24 cellular contexts compared by ENCODE assay signal in genomic region chr1:8368956-8369639, GRCh38. TPM values are rescaled to one million over a fixed set of nuclear protein-coding genes. Genes with fewer than 3 reads are reported as not detected.
A peak's percentile ranks its signal among the peaks of the same experiment; 100 is the strongest.
DNase-seq lines count a peak whose midpoint lies in the region; ATAC-seq and TF ChIP-seq lines count a peak whose summit lies in the region.
"Had no signal": no experiment of that assay in that cellular context is flagged by ENCODE, and none has a peak within 500 bp of the region (broad histone marks: within the 10 kb centered on the region; RNA-seq: fewer than 3 reads in every experiment).

No MANE protein-coding gene starts in this region.

- H3K4me3 ChIP-seq in thoracic aorta = no peak overlapping the region
- H3K4me3 ChIP-seq: A549, GM12878, hepatocyte had no signal

- peaks cover 50% of the 10 kb centered on the region for H3K4me1 Mint-ChIP-seq in activated T-cell treated with anti-CD3 and anti-CD28 coated beads, Interleukin-2, amount 50 U/mL, for 24 hours (ENCODE audit: low read depth)
- peaks cover 97% of the 10 kb centered on the region for H3K4me1 Mint-ChIP-seq in nephron progenitor cell
- peaks cover 55% of the 10 kb centered on the region for H3K4me1 Mint-ChIP-seq in stimulated activated memory B cell treated with anti-CD40 and anti-IgM and Interleukin-4, amounts not matched to agents 10 μg/mL and 1 μg/mL and 100 μg/mL, for 72 hours
- peaks cover 42% of the 10 kb centered on the region for H3K4me1 Mint-ChIP-seq in endothelial cell (ENCODE audit: unreplicated experiment)

- H3K27me3 Mint-ChIP-seq in activated T-cell treated with anti-CD3 and anti-CD28 coated beads, Interleukin-2, amount 50 U/mL, for 24 hours = no peaks in the 10 kb centered on the region
- H3K27me3 Mint-ChIP-seq in nephron progenitor cell (ENCODE audit: low read depth, poor library complexity) (peaks cover 4% of the 10 kb centered on the region), endothelial cell (ENCODE audit: unreplicated experiment) (peaks cover 11% of the 10 kb centered on the region)
- no peaks in the 10 kb centered on the region for H3K27me3 Mint-ChIP-seq in stimulated activated memory B cell treated with anti-CD40 and anti-IgM and Interleukin-4, amounts not matched to agents 10 μg/mL and 1 μg/mL and 100 μg/mL, for 72 hours

- no peak for ATAC-seq in thoracic aorta (ENCODE audit: insufficient number of reproducible peaks, low FRiP score, low read depth)
- ATAC-seq in stimulated activated memory B cell treated with anti-CD40 and anti-IgM and Interleukin-4, amounts not matched to agents 10 μg/mL and 1 μg/mL and 100 μg/mL, for 72 hours = no peak
- ATAC-seq: A549, GM12878, natural killer cell had no signal

- H3K36me3 Mint-ChIP-seq in activated T-cell treated with anti-CD3 and anti-CD28 coated beads, Interleukin-2, amount 50 U/mL, for 24 hours (ENCODE audit: low read depth) = peaks cover 74% of the 10 kb centered on the region
- peaks cover 16% of the 10 kb centered on the region for H3K36me3 Mint-ChIP-seq in nephron progenitor cell (ENCODE audit: low read depth)
- H3K36me3 Mint-ChIP-seq in stimulated activated memory B cell treated with anti-CD40 and anti-IgM and Interleukin-4, amounts not matched to agents 10 μg/mL and 1 μg/mL and 100 μg/mL, for 72 hours = peaks cover 18% of the 10 kb centered on the region
- peaks cover 29% of the 10 kb centered on the region for H3K36me3 Mint-ChIP-seq in endothelial cell (ENCODE audit: low read depth, unreplicated experiment)
- H3K36me3 Mint-ChIP-seq: natural killer cell had no signal

- no peak for TF ChIP-seq CTCF in nephron progenitor cell (IDR thresholded peaks at IDR 0.05)
- no peak for TF ChIP-seq CTCF in thoracic aorta (IDR thresholded peaks at IDR 0.05)
- TF ChIP-seq CTCF in endothelial cell (IDR thresholded peaks at IDR 0.05; ENCODE audit: unreplicated experiment) = no peak

- H3K27me3 ChIP-seq in thoracic aorta (replicated peaks; ENCODE audit: insufficient read depth) = no peaks in the 10 kb centered on the region
- H3K27me3 ChIP-seq: hepatocyte had no signal

- H3K4me1 ChIP-seq in thoracic aorta (ENCODE audit: control insufficient read depth in 1 of 2, low read depth in 2 of 2) = peaks cover 41 to 90% of the 10 kb centered on the region in 2 donors

- H3K27ac Mint-ChIP-seq in activated T-cell treated with anti-CD3 and anti-CD28 coated beads, Interleukin-2, amount 50 U/mL, for 24 hours = peak overlapping the region; percentile 39
- H3K27ac Mint-ChIP-seq in nephron progenitor cell (peak overlapping the region; percentile 84), endothelial cell (ENCODE audit: unreplicated experiment) (no peak overlapping the region)
- H3K27ac Mint-ChIP-seq in stimulated activated memory B cell treated with anti-CD40 and anti-IgM and Interleukin-4, amounts not matched to agents 10 μg/mL and 1 μg/mL and 100 μg/mL, for 72 hours = no peak overlapping the region
- H3K27ac Mint-ChIP-seq: activated T-helper 2 cell treated with anti-CD3 and anti-CD28 coated beads, Interferon-gamma antibody, Interleukin-2, Interleukin-4, amounts not matched to agents 10 μg/mL and 5 μg/mL and 100 μg/mL, durations not matched to agents 14 hours and 24 hours and 36 hours; natural killer cell had no signal

- peak overlapping the region; percentile 41 to 52 for H3K27ac ChIP-seq in thoracic aorta
- H3K27ac ChIP-seq: A549, hepatocyte, WERI-Rb-1 had no signal

- H3K36me3 ChIP-seq in thoracic aorta = peaks cover 10% of the 10 kb centered on the region

- no peaks in the 10 kb centered on the region for H3K9me3 ChIP-seq in thoracic aorta
- H3K9me3 ChIP-seq: A549 had no signal

- no peaks in the 10 kb centered on the region for H3K9me3 Mint-ChIP-seq in activated T-cell treated with anti-CD3 and anti-CD28 coated beads, Interleukin-2, amount 50 U/mL, for 24 hours
- no peaks in the 10 kb centered on the region for H3K9me3 Mint-ChIP-seq in nephron progenitor cell
- H3K9me3 Mint-ChIP-seq in stimulated activated memory B cell treated with anti-CD40 and anti-IgM and Interleukin-4, amounts not matched to agents 10 μg/mL and 1 μg/mL and 100 μg/mL, for 72 hours = no peaks in the 10 kb centered on the region
- no peaks in the 10 kb centered on the region for H3K9me3 Mint-ChIP-seq in endothelial cell (ENCODE audit: unreplicated experiment)
- H3K9me3 Mint-ChIP-seq: activated T-helper 2 cell treated with anti-CD3 and anti-CD28 coated beads, Interferon-gamma antibody, Interleukin-2, Interleukin-4, amounts not matched to agents 10 μg/mL and 5 μg/mL and 100 μg/mL, durations not matched to agents 14 hours and 24 hours and 36 hours; natural killer cell had no signal

- H3K4me3 Mint-ChIP-seq in activated T-cell treated with anti-CD3 and anti-CD28 coated beads, Interleukin-2, amount 50 U/mL, for 24 hours = no peak overlapping the region
- no peak overlapping the region for H3K4me3 Mint-ChIP-seq in nephron progenitor cell
- H3K4me3 Mint-ChIP-seq in stimulated activated memory B cell treated with anti-CD40 and anti-IgM and Interleukin-4, amounts not matched to agents 10 μg/mL and 1 μg/mL and 100 μg/mL, for 72 hours = no peak overlapping the region
- no peak overlapping the region for H3K4me3 Mint-ChIP-seq in endothelial cell (ENCODE audit: unreplicated experiment)
- H3K4me3 Mint-ChIP-seq: natural killer cell had no signal

- DNase-seq in activated T-cell treated with anti-CD3 and anti-CD28 coated beads, Interleukin-2, amount 50 U/mL, for 24 hours = no peak
- DNase-seq in activated T-cell treated with anti-CD3 and anti-CD28 coated beads for 4 hours = no peak
- peak; percentile 48 for DNase-seq in amniotic epithelial cell (ENCODE audit: low read depth)
- DNase-seq in nephron progenitor cell = no peak
- no peak for DNase-seq in thoracic aorta (ENCODE audit: low spot score)
- DNase-seq in NCI-H1092 treated with DMSO at 0.1 percent for 48 hours (lab: John Stamatoyannopoulos, UW) = no peak
- DNase-seq in endothelial cell (ENCODE audit: low spot score) = no peak
- DNase-seq: amygdala, C1 segment of cervical spinal cord, DMS153, GF-D8, Karpas-422, natural killer cell, NCI-H1092, NCI-H2107, NCI-H524, substantia nigra, WERI-Rb-1 had no signal

RNA-seq across cellular contexts. Expression of gene SLC45A1, which starts 51.2 kb away (rescaled TPM):
- total RNA-seq in thoracic aorta (1 to 10 TPM; 4.4 to 6.0 TPM), endothelial cell (ENCODE audit: unreplicated experiment) (0.62 TPM)
- total RNA-seq: HT1080 had no signal

Comparison
In these comparisons a context has a peak if more than half of its experiments do, and no peak if none do; other contexts are left out.
1. H3K27ac Mint-ChIP-seq: peak in activated T-cell treated with anti-CD3 and anti-CD28 coated beads, Interleukin-2, amount 50 U/mL, for 24 hours (single experiment) and nephron progenitor cell (single experiment); none in stimulated activated memory B cell treated with anti-CD40 and anti-IgM and Interleukin-4, amounts not matched to agents 10 μg/mL and 1 μg/mL and 100 μg/mL, for 72 hours (single experiment) and endothelial cell (single experiment).